ENCODE assay signal across 33 cellular contexts in the genomic region with DNA sequence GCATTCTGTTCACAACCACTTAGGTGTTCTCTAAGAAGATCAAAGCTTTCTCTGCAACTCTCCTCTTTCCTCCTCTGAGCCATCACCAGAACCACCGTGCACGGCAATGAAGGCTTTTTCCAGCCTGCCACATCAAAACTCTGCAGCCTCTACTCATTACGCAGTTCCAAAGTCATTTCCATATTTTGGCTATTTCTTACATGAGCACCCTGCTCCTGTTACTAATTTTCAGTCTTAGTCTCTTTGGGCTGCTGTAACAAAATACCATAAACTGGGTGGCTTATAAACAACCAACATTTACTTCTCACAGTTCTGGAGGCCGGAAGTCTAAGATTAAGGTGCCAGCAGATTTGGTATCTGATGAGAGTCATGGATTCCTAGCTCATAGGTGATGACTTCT.
"Had no signal": no experiment of that assay in that cellular context is flagged by ENCODE, and none has a peak within 500 bp of the region (broad histone marks: within the 10 kb centered on the region; RNA-seq: fewer than 3 reads in every experiment).

No MANE protein-coding gene starts in this region.

- DNase-seq: activated B cell treated with CpG ODN at 0.5 μM for 24 hours; activated CD4-positive, alpha-beta memory T cell treated with anti-CD3 and anti-CD28 coated beads for 36 hours; activated CD4-positive, alpha-beta T cell treated with anti-CD3 and anti-CD28 coated beads for 4 hours; activated CD4-positive, alpha-beta T cell treated with anti-CD3 and anti-CD28 coated beads, Interleukin-2, amount 50 U/mL, for 1 hour; activated CD4-positive, alpha-beta T cell treated with anti-CD3 and anti-CD28 coated beads, Interleukin-2, amount 50 U/mL, for 4 hours; activated CD4-positive, CD25-positive, alpha-beta regulatory T cell treated with anti-CD3 and anti-CD28 coated beads, Interleukin-2, amount 50 U/mL, for 72 hours; activated CD8-positive, alpha-beta memory T cell treated with anti-CD3 and anti-CD28 coated beads, Interleukin-2, amount 50 U/mL, for 4 hours; activated CD8-positive, alpha-beta T cell treated with anti-CD3 and anti-CD28 coated beads for 36 hours; activated effector memory CD4-positive, alpha-beta T cell treated with anti-CD3 and anti-CD28 coated beads, Interleukin-2, amount 50 U/mL, for 16 hours; activated gamma-delta T cell treated with Interleukin-2 at 50 U/mL for 16 hours; activated naive CD4-positive, alpha-beta T cell; activated naive CD4-positive, alpha-beta T cell treated with anti-CD3 and anti-CD28 coated beads for 36 hours; activated naive CD4-positive, alpha-beta T cell treated with anti-CD3 and anti-CD28 coated beads, Interleukin-2, amount 50 U/mL, for 16 hours; activated naive CD8-positive, alpha-beta T cell treated with anti-CD3 and anti-CD28 coated beads for 36 hours; activated T-cell treated with anti-CD3 and anti-CD28 coated beads for 4 hours; activated T-cell treated with anti-CD3 and anti-CD28 coated beads, Interleukin-2, amount 50 U/mL, for 1 hour; activated T-cell treated with anti-CD3 and anti-CD28 coated beads, Interleukin-2, amount 50 U/mL, for 4 hours; activated T-cell treated with anti-CD3 and anti-CD28 coated beads, Interleukin-2, amount 50 U/mL, for 72 hours; adrenal gland; amniotic stem cell; aorta; body of pancreas; brain microvascular endothelial cell; central memory CD4-positive, alpha-beta T cell; T-helper 1 cell; T-helper 2 cell; T-helper 9 cell had no signal

- ATAC-seq: activated CD8-positive, alpha-beta T cell treated with anti-CD3 and anti-CD28 coated beads for 36 hours; activated naive CD4-positive, alpha-beta T cell treated with anti-CD3 and anti-CD28 coated beads, Interleukin-2, amount 50 U/mL, for 72 hours; activated T-cell treated with anti-CD3 and anti-CD28 coated beads, Interleukin-2, amount 50 U/mL, for 4 hours; activated T-cell treated with anti-CD3 and anti-CD28 coated beads, Interleukin-2, amount 50 U/mL, for 72 hours; activated T-helper 17 cell treated with anti-CD3 and anti-CD28 coated beads, Interleukin-2, amount 50 U/mL, for 72 hours; body of pancreas had no signal

- H3K27ac ChIP-seq: adrenal gland, body of pancreas, brain microvascular endothelial cell, breast epithelium, VCaP had no signal

- H3K36me3 ChIP-seq: adrenal gland, brain microvascular endothelial cell, breast epithelium had no signal

- H3K4me1 ChIP-seq: adrenal gland, body of pancreas, breast epithelium had no signal

- H3K27me3 ChIP-seq: adrenal gland, body of pancreas, brain microvascular endothelial cell, breast epithelium had no signal

- H3K4me3 ChIP-seq: adrenal gland, body of pancreas, breast epithelium had no signal

- FAIRE-seq: astrocyte, TTC549 had no signal

- H3K9me3 ChIP-seq: adrenal gland, body of pancreas, breast epithelium had no signal
